Comparison of ENCODE assay signal across 1 cellular context in the genomic region with DNA sequence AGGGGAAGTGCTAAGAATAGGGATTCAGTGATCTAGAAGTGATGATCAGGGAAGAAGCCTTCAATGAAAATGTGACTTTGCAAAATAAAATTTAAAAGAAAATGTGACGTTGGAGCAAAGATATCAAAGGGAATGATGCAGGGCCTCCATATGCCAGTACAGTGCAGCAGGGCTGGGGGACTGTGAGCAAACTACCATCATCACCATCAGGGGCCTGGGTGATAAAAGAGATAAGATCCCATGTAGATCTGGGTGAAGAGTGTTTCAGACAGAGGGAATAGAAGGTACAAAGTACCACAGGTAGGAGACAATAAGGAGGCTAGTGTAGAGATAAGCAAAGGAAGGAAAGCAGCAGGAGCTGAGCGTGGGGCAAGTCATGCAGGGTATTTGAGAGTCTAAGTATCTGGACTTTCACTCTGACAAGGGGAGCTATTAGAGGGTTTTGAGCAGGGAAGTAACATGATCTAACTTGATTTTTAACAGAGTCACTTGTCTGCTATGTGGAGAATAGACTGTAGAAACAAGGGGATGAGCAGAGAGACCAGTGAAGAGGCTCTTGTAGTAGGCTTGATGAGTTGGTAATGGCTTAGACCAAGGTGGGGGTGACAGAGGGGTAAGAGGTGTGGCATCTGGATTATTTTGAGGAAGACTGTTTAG.
TF ChIP-seq lines count a peak whose summit lies in the region.

No MANE protein-coding gene starts in this region.

TF ChIP-seq in H1, 55 proteins besides CTCF, POLR2A, EP300 and RAD21:
- no peak for TF ChIP-seq KDM4A (IDR thresholded peaks at IDR 0.05; ENCODE audit: low read depth, low read length, severe bottlenecking)
- no peak for TF ChIP-seq PHF8 (conservative IDR thresholded peaks at IDR 0.05; ENCODE audit: low read depth, low read length)
- no peak for TF ChIP-seq RNF2 (IDR thresholded peaks at IDR 0.05; ENCODE audit: borderline replicate concordance, low read depth, low read length, missing control alignments, poor library complexity, severe bottlenecking)
- TF ChIP-seq SAP30 (IDR thresholded peaks at IDR 0.05; ENCODE audit: insufficient read depth, insufficient replicate concordance, low read length): no peak
- no peak for TF ChIP-seq GTF2F1 (IDR thresholded peaks at IDR 0.05; ENCODE audit: borderline replicate concordance, low read depth, low read length)
- no peak for TF ChIP-seq CHD1 (IDR thresholded peaks at IDR 0.05; ENCODE audit: low read depth, low read length)
